In the genomic region with DNA sequence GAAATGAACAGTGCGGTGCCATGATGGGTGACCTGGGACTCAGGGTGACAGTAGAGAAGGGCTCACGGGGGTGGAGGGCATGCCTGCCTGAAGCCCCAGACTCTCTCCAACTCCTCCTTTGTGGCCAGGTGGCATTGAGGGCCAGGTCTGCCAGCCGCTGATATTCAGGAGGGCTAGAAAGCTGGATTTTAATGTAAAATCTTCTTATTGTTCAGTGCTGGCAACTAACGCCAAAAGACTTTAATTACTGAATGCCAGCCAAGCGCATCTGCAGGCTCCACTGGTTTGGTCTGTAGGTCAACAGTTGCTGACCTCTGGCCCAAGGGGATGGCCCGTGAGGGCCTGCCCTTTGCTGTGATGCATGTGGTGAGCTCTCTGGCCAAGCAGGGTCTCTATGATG, we compare ENCODE assay signal across 18 cellular contexts. TPM values are rescaled to one million over a fixed set of nuclear protein-coding genes. Genes with fewer than 3 reads are reported as not detected.
A peak's percentile ranks its signal among the peaks of the same experiment; 100 is the strongest.
DNase-seq lines count a peak whose midpoint lies in the region; ATAC-seq and TF ChIP-seq lines count a peak whose summit lies in the region.
"Had no signal": no experiment of that assay in that cellular context is flagged by ENCODE, and none has a peak within 500 bp of the region (broad histone marks: within the 10 kb centered on the region; RNA-seq: fewer than 3 reads in every experiment).

No MANE protein-coding gene starts in this region.

- H3K4me3 ChIP-seq in left ventricle myocardium inferior (no peak overlapping the region), neuronal stem cell (ENCODE audit: low read length in 2 of 2) (no peak overlapping the region)
- H3K4me3 ChIP-seq: GM23338, K562 had no signal

- TF ChIP-seq POLR2A in GM18505 (IDR thresholded peaks at IDR 0.05; ENCODE audit: borderline replicate concordance, extremely low read depth, insufficient read depth, insufficient read length): no peak

- no peak overlapping the region for H3K9ac ChIP-seq in neuronal stem cell (ENCODE audit: low read depth, low read length, poor library complexity)

- peak overlapping the region; percentile 53 for H3K18ac ChIP-seq in neuronal stem cell (ENCODE audit: low read length)

- no peak overlapping the region for H3K4me2 ChIP-seq in neuronal stem cell (ENCODE audit: insufficient read depth, low read length, poor library complexity, severe bottlenecking)
- H3K4me2 ChIP-seq: GM23338 had no signal

- H3K9me3 ChIP-seq in left ventricle myocardium inferior (replicated peaks) (peaks cover 18% of the 10 kb centered on the region), neuronal stem cell (replicated peaks in 1 of 2; ENCODE audit: control insufficient read depth in 2 of 2, insufficient read depth in 1 of 2, low read depth in 1 of 2, low read length in 2 of 2) (no peaks in the 10 kb centered on the region)

- H2BK15ac ChIP-seq in neuronal stem cell (ENCODE audit: low read length): no peak overlapping the region

- H2BK5ac ChIP-seq in neuronal stem cell (ENCODE audit: low read length): no peak overlapping the region

- H3K79me1 ChIP-seq in neuronal stem cell (ENCODE audit: low read depth, low read length): no peaks in the 10 kb centered on the region

- no peak overlapping the region for H2BK12ac ChIP-seq in neuronal stem cell (ENCODE audit: low read length)

- H3K14ac ChIP-seq in neuronal stem cell (ENCODE audit: low read length): no peak overlapping the region

- H3K36me3 ChIP-seq in left ventricle myocardium inferior: no peaks in the 10 kb centered on the region
- no peaks in the 10 kb centered on the region for H3K36me3 ChIP-seq in neuronal stem cell (replicated peaks in 1 of 2; ENCODE audit: control insufficient read depth in 2 of 2, insufficient read depth in 2 of 2, low read length in 2 of 2)

- DNase-seq in left ventricle myocardium inferior (peak; percentile 1), cardiac septum (ENCODE audit: low spot score) (no peak), NCI-H446 (lab: John Stamatoyannopoulos, UW) (peak; percentile 22 to 69), neuronal stem cell (ENCODE audit: low spot score) (no peak), NCI-H2227 treated with DMSO at 0.1 percent for 48 hours (lab: John Stamatoyannopoulos, UW) (no peak), NCI-H1048 (lab: John Stamatoyannopoulos, UW) (no peak)
- DNase-seq: ACHN; CD8-positive, alpha-beta T cell; COR-L47; DMS153; DND-41; GF-D8; H7 had no signal

- H3K4me1 ChIP-seq in left ventricle myocardium inferior: peaks cover 22% of the 10 kb centered on the region
- peaks cover 0 to 2% of the 10 kb centered on the region in 2 donors for H3K4me1 ChIP-seq in neuronal stem cell (ENCODE audit: control insufficient read depth in 2 of 2, insufficient read depth in 1 of 2, low read depth in 1 of 2, low read length in 2 of 2)

- H3K27ac ChIP-seq in left ventricle myocardium inferior (replicated peaks) (no peak overlapping the region), neuronal stem cell (replicated peaks; ENCODE audit: low read length) (no peak overlapping the region)
- H3K27ac ChIP-seq: C4-2B had no signal

- intact Hi-C loops in left ventricle myocardium inferior (cut with micrococcal nuclease) (no loop called here), cardiac septum (cut with DNase I) (no loop called here)

- no peak overlapping the region for H3K4ac ChIP-seq in neuronal stem cell (ENCODE audit: low read length)

- TF ChIP-seq CTCF in left ventricle myocardium inferior (IDR thresholded peaks at IDR 0.05; ENCODE audit: borderline replicate concordance): no peak

- no peak overlapping the region for H4K8ac ChIP-seq in neuronal stem cell (ENCODE audit: low read depth, low read length)

- H4K91ac ChIP-seq in neuronal stem cell (ENCODE audit: low read depth, low read length, poor library complexity): no peak overlapping the region

- no peak overlapping the region for H2AFZ ChIP-seq in neuronal stem cell (ENCODE audit: low read length)
- H2AFZ ChIP-seq: GM23338 had no signal

- no peak overlapping the region for H2BK120ac ChIP-seq in neuronal stem cell (ENCODE audit: low read depth, low read length)

- no peak overlapping the region for H2AK5ac ChIP-seq in neuronal stem cell (ENCODE audit: low read depth, low read length)

- ATAC-seq in GM18505 (IDR thresholded peaks at IDR 0.05; ENCODE audit: unreplicated experiment): no peak
- ATAC-seq: CD8-positive, alpha-beta T cell; GM23338; K562 had no signal

- no CpG with 5 or more reads among the region's 6 CpGs for WGBS in neuronal stem cell (ENCODE audit: extremely low coverage in 2 of 2, insufficient read length in 2 of 2, insufficient replicate concordance in 1 of 2), 2 donors

- H3K23ac ChIP-seq in neuronal stem cell (ENCODE audit: low read depth, low read length, poor library complexity): no peak overlapping the region

- H3K27me3 ChIP-seq in left ventricle myocardium inferior (ENCODE audit: low read depth) (peaks cover 33% of the 10 kb centered on the region), neuronal stem cell (ENCODE audit: control insufficient read depth in 3 of 3, insufficient read depth in 3 of 3, low read depth in 1 of 3, low read length in 3 of 3) (peaks cover 0 to 25% (median 10%) of the 10 kb centered on the region in 3 experiments)

RNA-seq across cellular contexts. Expression of a gene that starts 10.3 kb away (rescaled TPM):
- not detected for total RNA-seq in left ventricle myocardium inferior
- total RNA-seq in cardiac septum: not detected
- polyA plus RNA-seq in neuronal stem cell (2013, experiment 1 of 2): not detected
- not detected for polyA plus RNA-seq in neuronal stem cell (2013, experiment 2 of 2)
- total RNA-seq: A172; CD8-positive, alpha-beta T cell; GM23338; H7; K562 had no signal
- polyA plus RNA-seq: GM23338, K562 had no signal

RNA-seq across cellular contexts. Expression of a gene that starts 23.9 kb away (rescaled TPM):
- 0.36 TPM for total RNA-seq in left ventricle myocardium inferior
- total RNA-seq in cardiac septum: 0.38 TPM
- polyA plus RNA-seq in neuronal stem cell (2013, experiment 1 of 2): not detected
- not detected for polyA plus RNA-seq in neuronal stem cell (2013, experiment 2 of 2)
- total RNA-seq: A172; CD8-positive, alpha-beta T cell; GM23338; H7; K562 had no signal
- polyA plus RNA-seq: GM23338, K562 had no signal

RNA-seq across cellular contexts. Expression of a gene that starts 43.2 kb away (rescaled TPM):
- 11.4 TPM for total RNA-seq in left ventricle myocardium inferior
- 16.6 TPM for total RNA-seq in cardiac septum
- 9.5 TPM for polyA plus RNA-seq in neuronal stem cell (2013, experiment 1 of 2)
- 9.7 TPM for polyA plus RNA-seq in neuronal stem cell (2013, experiment 2 of 2)

Comparison
In these comparisons a context has a peak if more than half of its experiments do, and no peak if none do; other contexts are left out.
1. DNase-seq: peak in left ventricle myocardium inferior (single experiment) and NCI-H446 (2 of 2); none in cardiac septum (single experiment), neuronal stem cell (single experiment), NCI-H2227 treated with DMSO at 0.1 percent for 48 hours (single experiment) and NCI-H1048 (single experiment).